23 cellular contexts compared by ENCODE assay signal in genomic region chr7:98571006-98571405, GRCh38. TPM values are rescaled to one million over a fixed set of nuclear protein-coding genes. Genes with fewer than 3 reads are reported as not detected.
DNase-seq lines count a peak whose midpoint lies in the region; TF ChIP-seq lines count a peak whose summit lies in the region.
"Had no signal": no experiment of that assay in that cellular context is flagged by ENCODE, and none has a peak within 500 bp of the region (broad histone marks: within the 10 kb centered on the region; RNA-seq: fewer than 3 reads in every experiment).

No MANE protein-coding gene starts in this region.

- no peaks in the 10 kb centered on the region for H3K27me3 ChIP-seq in layer of hippocampus (ENCODE audit: control insufficient read depth, insufficient read depth, low read length)
- no peaks in the 10 kb centered on the region for H3K27me3 ChIP-seq in skeletal muscle satellite cell (ENCODE audit: control insufficient read depth, insufficient read depth, low read length)
- no peaks in the 10 kb centered on the region for H3K27me3 ChIP-seq in WERI-Rb-1 (ENCODE audit: insufficient read depth, low read depth, severe bottlenecking)
- H3K27me3 ChIP-seq: BE2C had no signal

- H3K27ac ChIP-seq in layer of hippocampus (ENCODE audit: low read depth, low read length) (peak overlapping the region; percentile 9), WERI-Rb-1 (no peak overlapping the region)
- H3K27ac ChIP-seq: HL-60 had no signal

- H3K36me3 ChIP-seq in skeletal muscle satellite cell (ENCODE audit: insufficient read depth, low read length): no peaks in the 10 kb centered on the region
- H3K36me3 ChIP-seq in WERI-Rb-1: no peaks in the 10 kb centered on the region
- H3K36me3 ChIP-seq: BE2C, SJSA1 had no signal

- H3K9ac ChIP-seq in skeletal muscle satellite cell (ENCODE audit: low read depth, low read length): peak overlapping the region; percentile 58

- H3K9me3 ChIP-seq in skeletal muscle satellite cell (replicated peaks; ENCODE audit: low read length): no peaks in the 10 kb centered on the region
- H3K9me3 ChIP-seq in WERI-Rb-1 (ENCODE audit: severe bottlenecking): no peaks in the 10 kb centered on the region
- H3K9me3 ChIP-seq: SJSA1 had no signal

- DNase-seq in NCI-H82 (lab: John Stamatoyannopoulos, UW) (peak; percentile 39), NCI-H82 treated with DMSO at 0.1 percent for 48 hours (lab: John Stamatoyannopoulos, UW; ENCODE audit: unreplicated experiment) (no peak), WERI-Rb-1 (no peak), COR-L47 (lab: John Stamatoyannopoulos, UW) (no peak), NCI-H1436 (lab: John Stamatoyannopoulos, UW) (no peak), DMS79 treated with DMSO at 0.1 percent for 48 hours (lab: John Stamatoyannopoulos, UW) (no peak)
- DNase-seq: 8988T; ACHN; BE2C; Calu3; CD8-positive, alpha-beta memory T cell; Karpas-422; NCI-H1105; NCI-H146; NCI-H1930; NCI-H2107; NCI-H774; Right ventricle myocardium superior; RPMI8226 had no signal

- H3K4me1 ChIP-seq in skeletal muscle satellite cell (ENCODE audit: control insufficient read depth, insufficient read depth, low read length): peaks cover 54% of the 10 kb centered on the region

- H3K4me3 ChIP-seq in skeletal muscle satellite cell (ENCODE audit: low read length) (no peak overlapping the region), WERI-Rb-1 (ENCODE audit: low read depth, low read length) (no peak overlapping the region)
- H3K4me3 ChIP-seq: SJSA1 had no signal

- TF ChIP-seq CTCF in WERI-Rb-1 (IDR thresholded peaks at IDR 0.05; ENCODE audit: low read depth, low read length): no peak

- H3K4me2 ChIP-seq in skeletal muscle satellite cell (ENCODE audit: low read length): no peak overlapping the region

RNA-seq across cellular contexts. Expression of gene NPTX2, which starts 46.1 kb away (rescaled TPM):
- 18.0 and 21.0 TPM in 2 replicates for total RNA-seq in skeletal muscle satellite cell (2012; rRNA removed)
- total RNA-seq: Calu3; CD8-positive, alpha-beta memory T cell had no signal
